In the genomic region with DNA sequence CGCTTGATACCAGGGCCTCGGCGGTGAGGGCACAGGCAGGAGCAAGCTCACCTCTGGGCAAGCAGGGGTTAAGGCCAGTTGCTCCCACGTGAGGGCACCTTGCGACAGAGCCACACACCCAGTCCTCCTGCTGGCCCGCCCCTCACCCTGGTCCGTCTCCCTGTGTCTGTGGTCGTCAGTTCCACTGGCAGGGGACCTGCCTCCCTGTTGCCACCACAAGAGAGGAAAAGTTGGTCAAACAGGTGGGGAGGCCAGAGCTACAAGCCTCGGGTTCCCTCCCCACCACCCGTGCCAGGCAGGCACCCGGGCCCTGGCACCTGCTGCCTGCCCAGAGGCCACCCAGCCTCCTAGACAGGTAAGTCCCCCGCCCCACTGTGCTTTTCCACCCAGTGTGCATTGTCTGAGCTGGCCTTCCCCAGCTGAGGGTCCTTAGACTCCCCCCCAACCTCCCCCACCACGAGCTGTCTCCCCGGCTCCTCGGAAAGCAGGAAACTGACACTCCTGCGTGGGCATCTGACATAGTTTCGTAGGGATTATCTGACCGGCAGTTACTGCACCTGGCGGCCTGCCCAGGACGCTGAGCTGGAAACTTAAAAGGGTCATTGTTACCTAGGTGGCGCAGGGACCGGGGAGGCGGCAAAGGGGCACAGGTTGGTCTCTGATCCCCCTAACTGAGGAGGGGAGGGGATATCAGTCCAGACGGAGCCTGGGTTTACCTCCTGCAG, we compare ENCODE assay signal across 11 cellular contexts. TPM values are rescaled to one million over a fixed set of nuclear protein-coding genes. Genes with fewer than 3 reads are reported as not detected.
DNase-seq lines count a peak whose midpoint lies in the region; ATAC-seq and TF ChIP-seq lines count a peak whose summit lies in the region.
"Had no signal": no experiment of that assay in that cellular context is flagged by ENCODE, and none has a peak within 500 bp of the region (broad histone marks: within the 10 kb centered on the region; RNA-seq: fewer than 3 reads in every experiment).

A gene with protein sequence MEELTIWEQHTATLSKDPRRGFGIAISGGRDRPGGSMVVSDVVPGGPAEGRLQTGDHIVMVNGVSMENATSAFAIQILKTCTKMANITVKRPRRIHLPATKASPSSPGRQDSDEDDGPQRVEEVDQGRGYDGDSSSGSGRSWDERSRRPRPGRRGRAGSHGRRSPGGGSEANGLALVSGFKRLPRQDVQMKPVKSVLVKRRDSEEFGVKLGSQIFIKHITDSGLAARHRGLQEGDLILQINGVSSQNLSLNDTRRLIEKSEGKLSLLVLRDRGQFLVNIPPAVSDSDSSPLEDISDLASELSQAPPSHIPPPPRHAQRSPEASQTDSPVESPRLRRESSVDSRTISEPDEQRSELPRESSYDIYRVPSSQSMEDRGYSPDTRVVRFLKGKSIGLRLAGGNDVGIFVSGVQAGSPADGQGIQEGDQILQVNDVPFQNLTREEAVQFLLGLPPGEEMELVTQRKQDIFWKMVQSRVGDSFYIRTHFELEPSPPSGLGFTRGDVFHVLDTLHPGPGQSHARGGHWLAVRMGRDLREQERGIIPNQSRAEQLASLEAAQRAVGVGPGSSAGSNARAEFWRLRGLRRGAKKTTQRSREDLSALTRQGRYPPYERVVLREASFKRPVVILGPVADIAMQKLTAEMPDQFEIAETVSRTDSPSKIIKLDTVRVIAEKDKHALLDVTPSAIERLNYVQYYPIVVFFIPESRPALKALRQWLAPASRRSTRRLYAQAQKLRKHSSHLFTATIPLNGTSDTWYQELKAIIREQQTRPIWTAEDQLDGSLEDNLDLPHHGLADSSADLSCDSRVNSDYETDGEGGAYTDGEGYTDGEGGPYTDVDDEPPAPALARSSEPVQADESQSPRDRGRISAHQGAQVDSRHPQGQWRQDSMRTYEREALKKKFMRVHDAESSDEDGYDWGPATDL (plus strand): TSS at position 178 of the 725 bp plus-strand sequence. CDS start 20,049 bp downstream, outside the sequence.

- H3K27me3 ChIP-seq in HUES64 (ENCODE audit: insufficient read depth, low read length) (no peaks in the 10 kb centered on the region), mucosa of rectum (ENCODE audit: control insufficient read depth in 2 of 2, insufficient read depth in 2 of 2, low read length in 2 of 2) (no peaks in the 10 kb centered on the region)
- H3K27me3 ChIP-seq: cardiac muscle cell had no signal

- peaks cover 8% of the 10 kb centered on the region; the same call in 1 of the 2 replicates for H3K4me1 ChIP-seq in HUES64 (ENCODE audit: insufficient read depth, low read length)
- peaks cover 23 to 34% of the 10 kb centered on the region in 2 donors for H3K4me1 ChIP-seq in mucosa of rectum (ENCODE audit: control insufficient read depth in 2 of 2, insufficient read depth in 2 of 2, low read length in 2 of 2)

- H3K9me3 ChIP-seq in HUES64 (ENCODE audit: insufficient read depth, low read depth, low read length) (no peaks in the 10 kb centered on the region), mucosa of rectum (ENCODE audit: control insufficient read depth in 2 of 2, low read length in 2 of 2) (no peaks in the 10 kb centered on the region)

- peak within 1 kb of the TSS in 4 of 7 donors; percentile 15 to 60 (median 51) for H3K27ac Mint-ChIP-seq in CD14-positive monocyte
- H3K27ac Mint-ChIP-seq in stimulated activated naive CD8-positive, alpha-beta T cell treated with anti-CD3 and anti-CD28 coated beads, Interleukin-15, amount 100 ng/mL, for 72 hours: no peak within 1 kb of the TSS
- H3K27ac Mint-ChIP-seq: activated CD8-positive, alpha-beta T cell treated with anti-CD3 and anti-CD28 coated beads for 36 hours; stimulated activated effector memory CD8-positive, alpha-beta T cell treated with anti-CD3 and anti-CD28 coated beads, Interleukin-12 subunit alpha, Interleukin-12 subunit beta, amount 100 ng/mL, for 72 hours had no signal

- no peak for TF ChIP-seq CTCF in CD14-positive monocyte (IDR thresholded peaks at IDR 0.05)

- H3K9ac ChIP-seq in HUES64 (ENCODE audit: low read depth, low read length): no peak within 1 kb of the TSS
- peak within 1 kb of the TSS; percentile 92 to 97 for H3K9ac ChIP-seq in mucosa of rectum (ENCODE audit: low read depth in 1 of 2, low read length in 2 of 2)

- ATAC-seq in HG03469 (IDR thresholded peaks at IDR 0.05; ENCODE audit: unreplicated experiment): no peak
- ATAC-seq in stimulated activated naive CD8-positive, alpha-beta T cell treated with anti-CD3 and anti-CD28 coated beads, Interleukin-15, amount 100 ng/mL, for 72 hours: no peak
- ATAC-seq: activated CD8-positive, alpha-beta T cell treated with anti-CD3 and anti-CD28 coated beads for 36 hours; stimulated activated effector memory CD8-positive, alpha-beta T cell treated with anti-CD3 and anti-CD28 coated beads, Interleukin-12 subunit alpha, Interleukin-12 subunit beta, amount 100 ng/mL, for 72 hours had no signal

- no peak for DNase-seq in CD14-positive monocyte (ENCODE audit: low spot score)
- peak; percentile 58 for DNase-seq in astrocyte of the hippocampus (ENCODE audit: low read depth, low spot score)
- DNase-seq in NCI-H82 (lab: John Stamatoyannopoulos, UW): no peak
- DNase-seq in stimulated activated naive CD8-positive, alpha-beta T cell treated with anti-CD3 and anti-CD28 coated beads, Interleukin-15, amount 100 ng/mL, for 72 hours: no peak
- DNase-seq in activated CD4-positive, CD25-positive, alpha-beta regulatory T cell (lab: John Stamatoyannopoulos, UW): no peak
- DNase-seq: activated CD8-positive, alpha-beta T cell treated with anti-CD3 and anti-CD28 coated beads for 36 hours had no signal

- 0 out of 2 replicates have a peak within 1 kb of the TSS, but pooled peaks have one; percentile 11 for H3K4me3 ChIP-seq in HUES64 (ENCODE audit: low read length)
- H3K4me3 ChIP-seq in mucosa of rectum (ENCODE audit: low read length in 2 of 2): peak within 1 kb of the TSS; percentile 79 to 96
- H3K4me3 ChIP-seq: cardiac muscle cell had no signal

- 67% methylated on average over 24 of the region's 24 CpGs for WGBS in HUES64

- H3K27me3 Mint-ChIP-seq in CD14-positive monocyte (ENCODE audit: low read depth in 3 of 3): peaks cover 7 to 48% (median 20%) of the 10 kb centered on the region in 3 donors
- peaks cover 29% of the 10 kb centered on the region for H3K27me3 Mint-ChIP-seq in stimulated activated naive CD8-positive, alpha-beta T cell treated with anti-CD3 and anti-CD28 coated beads, Interleukin-15, amount 100 ng/mL, for 72 hours

- H3K36me3 ChIP-seq in HUES64 (ENCODE audit: insufficient read depth, low read length) (no peaks in the 10 kb centered on the region), mucosa of rectum (ENCODE audit: control insufficient read depth in 2 of 2, insufficient read depth in 2 of 2, low read length in 2 of 2) (no peaks in the 10 kb centered on the region)
- H3K36me3 ChIP-seq: cardiac muscle cell had no signal

- H3K27ac ChIP-seq in HUES64 (ENCODE audit: low read depth, low read length) (no peak within 1 kb of the TSS), mucosa of rectum (ENCODE audit: low read depth in 2 of 2, low read length in 2 of 2) (peak within 1 kb of the TSS; percentile 96 to 99)
- H3K27ac ChIP-seq: cardiac muscle cell had no signal

- intact Hi-C loops in CD14-positive monocyte (cut with micrococcal nuclease): loop anchor here (5.0 kb wide), 1 partner anchor 41 kb away; no protein-coding TSS in a partner anchor

- peaks cover 0 to 2% (median 0%) of the 10 kb centered on the region in 7 donors for H3K9me3 Mint-ChIP-seq in CD14-positive monocyte
- H3K9me3 Mint-ChIP-seq in stimulated activated naive CD8-positive, alpha-beta T cell treated with anti-CD3 and anti-CD28 coated beads, Interleukin-15, amount 100 ng/mL, for 72 hours: no peaks in the 10 kb centered on the region
- H3K9me3 Mint-ChIP-seq: activated CD8-positive, alpha-beta T cell treated with anti-CD3 and anti-CD28 coated beads for 36 hours; stimulated activated effector memory CD8-positive, alpha-beta T cell treated with anti-CD3 and anti-CD28 coated beads, Interleukin-12 subunit alpha, Interleukin-12 subunit beta, amount 100 ng/mL, for 72 hours had no signal

- H3K4me1 Mint-ChIP-seq in CD14-positive monocyte: peaks cover 22% of the 10 kb centered on the region
- peaks cover 10% of the 10 kb centered on the region for H3K4me1 Mint-ChIP-seq in stimulated activated naive CD8-positive, alpha-beta T cell treated with anti-CD3 and anti-CD28 coated beads, Interleukin-15, amount 100 ng/mL, for 72 hours

- H3K36me3 Mint-ChIP-seq in CD14-positive monocyte: no peaks in the 10 kb centered on the region
- H3K36me3 Mint-ChIP-seq: stimulated activated effector memory CD8-positive, alpha-beta T cell treated with anti-CD3 and anti-CD28 coated beads, Interleukin-12 subunit alpha, Interleukin-12 subunit beta, amount 100 ng/mL, for 72 hours had no signal

- H3K4me3 Mint-ChIP-seq in CD14-positive monocyte: peak within 1 kb of the TSS in 1 of 2 donors; percentile 53
- no peak within 1 kb of the TSS for H3K4me3 Mint-ChIP-seq in stimulated activated naive CD8-positive, alpha-beta T cell treated with anti-CD3 and anti-CD28 coated beads, Interleukin-15, amount 100 ng/mL, for 72 hours
- H3K4me3 Mint-ChIP-seq: activated CD8-positive, alpha-beta T cell treated with anti-CD3 and anti-CD28 coated beads for 36 hours; stimulated activated effector memory CD8-positive, alpha-beta T cell treated with anti-CD3 and anti-CD28 coated beads, Interleukin-12 subunit alpha, Interleukin-12 subunit beta, amount 100 ng/mL, for 72 hours had no signal

RNA-seq across cellular contexts. Expression of the gene that starts here (rescaled TPM):
- polyA plus RNA-seq in CD14-positive monocyte: not detected
- 5.8 TPM for polyA plus RNA-seq in HUES64 (2013, experiment 1 of 2)
- 8.7 TPM for polyA plus RNA-seq in HUES64 (2013, experiment 2 of 2)

Comparison
In these comparisons a context has a peak if more than half of its experiments do, and no peak if none do; other contexts are left out.
1. H3K27ac Mint-ChIP-seq: peak in CD14-positive monocyte (4 of 7); none in stimulated activated naive CD8-positive, alpha-beta T cell treated with anti-CD3 and anti-CD28 coated beads, Interleukin-15, amount 100 ng/mL, for 72 hours (0 of 2).